ENCODE assay signal across 10 cellular contexts in the genomic region with DNA sequence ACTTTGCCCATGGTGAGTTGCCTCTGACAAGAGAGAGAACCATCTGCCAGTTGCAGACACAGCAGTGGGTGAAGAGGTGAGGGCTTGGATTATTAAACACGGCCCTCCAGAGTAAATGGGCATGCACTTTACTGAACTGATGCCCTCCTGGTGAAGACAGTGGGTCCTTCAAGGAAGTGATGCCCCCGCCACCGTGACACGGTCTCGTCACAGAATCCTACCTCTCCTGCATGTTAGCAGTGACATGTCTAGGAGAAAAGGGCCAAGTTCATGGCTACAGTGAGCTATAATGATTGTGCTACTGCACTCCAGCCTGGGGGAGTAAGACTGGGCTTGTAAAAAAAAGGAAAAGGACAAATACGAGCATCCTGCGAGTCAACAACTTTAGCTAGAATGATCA. TPM values are rescaled to one million over a fixed set of nuclear protein-coding genes. Genes with fewer than 3 reads are reported as not detected.
DNase-seq lines count a peak whose midpoint lies in the region; ATAC-seq, FAIRE-seq and TF ChIP-seq lines count a peak whose summit lies in the region.
"Had no signal": no experiment of that assay in that cellular context is flagged by ENCODE, and none has a peak within 500 bp of the region (broad histone marks: within the 10 kb centered on the region; RNA-seq: fewer than 3 reads in every experiment).

No MANE protein-coding gene starts in this region.

- no peaks in the 10 kb centered on the region for H3K27me3 ChIP-seq in CD8-positive, alpha-beta T cell (ENCODE audit: insufficient read depth, low read length)
- no peaks in the 10 kb centered on the region for H3K27me3 ChIP-seq in RWPE2 (ENCODE audit: insufficient read depth, poor library complexity, severe bottlenecking)
- no peaks in the 10 kb centered on the region for H3K27me3 ChIP-seq in endothelial cell of umbilical vein (ENCODE audit: control insufficient read depth in 2 of 2, insufficient read depth in 2 of 2, low read length in 2 of 2)
- no peaks in the 10 kb centered on the region for H3K27me3 ChIP-seq in parathyroid adenoma (ENCODE audit: control insufficient read depth, insufficient read depth, low read length)

- no peak overlapping the region for H3K4me3 ChIP-seq in CD8-positive, alpha-beta T cell (ENCODE audit: low read depth, low read length)
- H3K4me3 ChIP-seq in RWPE2 (ENCODE audit: severe bottlenecking) (peak overlapping the region; percentile 62), endothelial cell of umbilical vein (replicated peaks in 1 of 3; ENCODE audit: insufficient read depth in 1 of 3, low read depth in 1 of 3, low read length in 3 of 3) (peak overlapping the region in 1 of 3 experiments; percentile 94), parathyroid adenoma (ENCODE audit: low read depth, low read length) (no peak overlapping the region)

- H2AFZ ChIP-seq in endothelial cell of umbilical vein (ENCODE audit: low read depth, low read length) (no peak overlapping the region), parathyroid adenoma (no peak overlapping the region)

- peaks cover 7% of the 10 kb centered on the region for H3K36me3 Mint-ChIP-seq in CD8-positive, alpha-beta T cell

- H3K9ac ChIP-seq in endothelial cell of umbilical vein (replicated peaks; ENCODE audit: extremely low read depth, insufficient read depth, low read length) (no peak overlapping the region), parathyroid adenoma (no peak overlapping the region)

- peaks cover 69% of the 10 kb centered on the region for H3K4me1 ChIP-seq in CD8-positive, alpha-beta T cell (ENCODE audit: insufficient read depth, low read length)
- H3K4me1 ChIP-seq in RWPE2 (ENCODE audit: insufficient read depth, poor library complexity, severe bottlenecking) (no peaks in the 10 kb centered on the region), endothelial cell of umbilical vein (ENCODE audit: control insufficient read depth, extremely low read depth, insufficient read depth, low read length) (peaks cover 24% of the 10 kb centered on the region), parathyroid adenoma (peaks cover 9% of the 10 kb centered on the region)

- H3K9me1 ChIP-seq in endothelial cell of umbilical vein (replicated peaks; ENCODE audit: control insufficient read depth, extremely low read depth, insufficient read depth, low read length) = no peaks in the 10 kb centered on the region

- no peaks in the 10 kb centered on the region for H3K9me3 Mint-ChIP-seq in CD8-positive, alpha-beta T cell

- H3K4me1 Mint-ChIP-seq in CD8-positive, alpha-beta T cell (ENCODE audit: low read depth) = peaks cover 63% of the 10 kb centered on the region

- CTCF ChIA-PET in CD8-positive, alpha-beta T cell (lab: Charles Lee) = no interaction called here
- CTCF ChIA-PET in endothelial cell of umbilical vein (lab: Charles Lee) = interaction anchor here (1.0 to 1.3 kb wide), 3 partner anchors 31 to 44 kb away, joined by 4 read pairs; no protein-coding TSS in a partner anchor

- dilution Hi-C loops in endothelial cell of umbilical vein (cut with MboI; ENCODE audit: extremely low pct_ligation_motif_present, low sequenced_read_pairs) = no loop called here

- TF ChIP-seq CTCF in CD8-positive, alpha-beta T cell (IDR thresholded peaks at IDR 0.05) = no peak
- TF ChIP-seq CTCF in RWPE2 (IDR thresholded peaks at IDR 0.05; ENCODE audit: poor library complexity, severe bottlenecking) (no peak), endothelial cell of umbilical vein (IDR thresholded peaks at IDR 0.05; ENCODE audit: extremely low read depth in 1 of 2, insufficient read depth in 1 of 2, low read depth in 1 of 2, low read length in 2 of 2) (no peak), parathyroid adenoma (IDR thresholded peaks at IDR 0.05) (no peak)

- no peak for ATAC-seq in CD8-positive, alpha-beta T cell
- ATAC-seq in RWPE2 (ENCODE audit: low read depth) (no peak), GM18519 (IDR thresholded peaks at IDR 0.05; ENCODE audit: low FRiP score, unreplicated experiment) (no peak), GM21717 (IDR thresholded peaks at IDR 0.05; ENCODE audit: unreplicated experiment) (no peak)

- H3K79me2 ChIP-seq in endothelial cell of umbilical vein (ENCODE audit: control insufficient read depth, insufficient read depth, low read length) (peaks cover 67% of the 10 kb centered on the region), parathyroid adenoma (no peaks in the 10 kb centered on the region)

- peak overlapping the region; percentile 66 for H3K4me3 Mint-ChIP-seq in CD8-positive, alpha-beta T cell

- BruUV-seq in endothelial cell of umbilical vein (replicated peaks; lab: Mats Ljungman, UMichigan) = no TSS peak

- intact Hi-C loops in CD8-positive, alpha-beta T cell (cut with DNase I, micrococcal nuclease) = no loop called here
- intact Hi-C loops in endothelial cell of umbilical vein (cut with micrococcal nuclease) = loop anchor here (1.0 kb wide), 2 partner anchors 31 to 94 kb away; no protein-coding TSS in a partner anchor

- no peak for TF ChIP-seq POLR2A in endothelial cell of umbilical vein (IDR thresholded peaks at IDR 0.05; ENCODE audit: low read depth, low read length)

- no peaks in the 10 kb centered on the region for H3K9me3 ChIP-seq in CD8-positive, alpha-beta T cell (ENCODE audit: low read length)
- H3K9me3 ChIP-seq in RWPE2 (ENCODE audit: severe bottlenecking) (no peaks in the 10 kb centered on the region), endothelial cell of umbilical vein (replicated peaks; ENCODE audit: control insufficient read depth, insufficient read depth, low read length) (no peaks in the 10 kb centered on the region), parathyroid adenoma (ENCODE audit: control insufficient read depth, low read length) (no peaks in the 10 kb centered on the region)

- H3K36me3 ChIP-seq in CD8-positive, alpha-beta T cell (ENCODE audit: insufficient read depth, low read length) = no peaks in the 10 kb centered on the region
- H3K36me3 ChIP-seq in RWPE2 (ENCODE audit: low read depth) (peaks cover 46% of the 10 kb centered on the region), endothelial cell of umbilical vein (ENCODE audit: control insufficient read depth in 2 of 2, extremely low read depth in 1 of 2, insufficient read depth in 2 of 2, low read length in 2 of 2) (no peaks in the 10 kb centered on the region), parathyroid adenoma (ENCODE audit: control insufficient read depth, insufficient read depth, low read length) (no peaks in the 10 kb centered on the region)

- H3K27me3 Mint-ChIP-seq in CD8-positive, alpha-beta T cell (ENCODE audit: low read depth) = no peaks in the 10 kb centered on the region

- H3K27ac Mint-ChIP-seq in CD8-positive, alpha-beta T cell = peak overlapping the region; percentile 82

- H3K4me2 ChIP-seq in endothelial cell of umbilical vein (ENCODE audit: insufficient read depth, low read length) = peak overlapping the region; percentile 99
- peak overlapping the region; percentile 50 for H3K4me2 ChIP-seq in parathyroid adenoma (ENCODE audit: low read length)

- FAIRE-seq in endothelial cell of umbilical vein (lab: Jason Lieb, UNC) = peak; percentile 37

- POLR2A ChIA-PET in CD8-positive, alpha-beta T cell (lab: Charles Lee) = no interaction called here
- POLR2A ChIA-PET in endothelial cell of umbilical vein (lab: Charles Lee) = interaction anchor here (1.0 kb wide), 1 partner anchor 32 kb away, joined by 3 read pairs; no protein-coding TSS in a partner anchor

- DNase-seq in CD8-positive, alpha-beta T cell = no peak
- no peak for DNase-seq in RWPE2 (ENCODE audit: low spot score)
- DNase-seq in endothelial cell of umbilical vein (ENCODE audit: low read depth, low spot score) = no peak
- no peak for DNase-seq in NCI-H2227 treated with DMSO at 0.1 percent for 48 hours (lab: John Stamatoyannopoulos, UW)
- no peak for DNase-seq in anterior cingulate cortex (lab: John Stamatoyannopoulos, UW)
- DNase-seq: NCI-H2029; stimulated activated CD4-positive, alpha-beta T cell treated with anti-CD3 and anti-CD28 coated beads, Interleukin-1b, Interleukin-23, amount 100 ng/mL, for 48 hours had no signal

- no peaks in the 10 kb centered on the region for H4K20me1 ChIP-seq in endothelial cell of umbilical vein (replicated peaks; ENCODE audit: control insufficient read depth, extremely low read depth, insufficient read depth, low read length)

- no peak overlapping the region for H3K27ac ChIP-seq in CD8-positive, alpha-beta T cell (ENCODE audit: low read depth, low read length)
- peak overlapping the region; percentile 51 for H3K27ac ChIP-seq in RWPE2 (ENCODE audit: poor library complexity, severe bottlenecking)
- H3K27ac ChIP-seq in endothelial cell of umbilical vein (ENCODE audit: insufficient read depth, low read depth, low read length) = no peak overlapping the region
- H3K27ac ChIP-seq in parathyroid adenoma = no peak overlapping the region

TF ChIP-seq in endothelial cell of umbilical vein, 7 proteins besides CTCF, POLR2A, EP300 and RAD21:
- TF ChIP-seq GATA2 (IDR thresholded peaks at IDR 0.05; ENCODE audit: insufficient read depth, insufficient read length, low read depth, low read length) = no peak
- TF ChIP-seq MYC (IDR thresholded peaks at IDR 0.05; ENCODE audit: low read depth, low read length) = no peak
- TF ChIP-seq EZH2 (IDR thresholded peaks at IDR 0.05; ENCODE audit: borderline replicate concordance, low read depth, low read length, severe bottlenecking) = no peak
- no peak for TF ChIP-seq FOS (IDR thresholded peaks at IDR 0.05; ENCODE audit: borderline replicate concordance, insufficient read depth, low read length)
- TF ChIP-seq, protein P1, sequence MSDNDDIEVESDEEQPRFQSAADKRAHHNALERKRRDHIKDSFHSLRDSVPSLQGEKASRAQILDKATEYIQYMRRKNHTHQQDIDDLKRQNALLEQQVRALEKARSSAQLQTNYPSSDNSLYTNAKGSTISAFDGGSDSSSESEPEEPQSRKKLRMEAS (IDR thresholded peaks at IDR 0.05; ENCODE audit: insufficient read depth, insufficient read length) = no peak
- TF ChIP-seq JUN (IDR thresholded peaks at IDR 0.05; ENCODE audit: borderline replicate concordance, insufficient read depth, insufficient read length, low read depth) = no peak
- no peak for TF ChIP-seq POLR2AphosphoS5 (IDR thresholded peaks at IDR 0.05; ENCODE audit: insufficient read depth, low read depth, low read length)

RNA-seq across cellular contexts. Expression of a gene that starts 2.4 kb away (rescaled TPM):
- 10 to 100 TPM; 19.2 to 21.3 TPM for total RNA-seq in CD8-positive, alpha-beta T cell
- total RNA-seq in endothelial cell of umbilical vein = 40.1 and 51.4 TPM in 2 replicates
- 40.3 and 53.3 TPM in 2 replicates for polyA plus RNA-seq in endothelial cell of umbilical vein
- polyA plus RNA-seq in endothelial cell of umbilical vein (2011; cell fraction: cytosol; rRNA removed) = 43.5 and 45.3 TPM in 2 replicates
- polyA plus RNA-seq in endothelial cell of umbilical vein (2011; cell fraction: nucleus; rRNA removed) = 33.6 and 40.6 TPM in 2 replicates
- polyA plus RNA-seq in endothelial cell of umbilical vein (2012) = 51.6 and 57.8 TPM in 2 replicates
- 16.5 and 21.1 TPM in 2 replicates for polyA minus RNA-seq in endothelial cell of umbilical vein
- polyA minus RNA-seq in endothelial cell of umbilical vein (2011; cell fraction: cytosol; rRNA and poly(A)+ RNA removed) = 8.6 TPM
- polyA minus RNA-seq in endothelial cell of umbilical vein (2011; cell fraction: nucleus; rRNA and poly(A)+ RNA removed) = 10.5 and 14.1 TPM in 2 replicates
